32 cellular contexts compared by ENCODE assay signal in the genomic region with DNA sequence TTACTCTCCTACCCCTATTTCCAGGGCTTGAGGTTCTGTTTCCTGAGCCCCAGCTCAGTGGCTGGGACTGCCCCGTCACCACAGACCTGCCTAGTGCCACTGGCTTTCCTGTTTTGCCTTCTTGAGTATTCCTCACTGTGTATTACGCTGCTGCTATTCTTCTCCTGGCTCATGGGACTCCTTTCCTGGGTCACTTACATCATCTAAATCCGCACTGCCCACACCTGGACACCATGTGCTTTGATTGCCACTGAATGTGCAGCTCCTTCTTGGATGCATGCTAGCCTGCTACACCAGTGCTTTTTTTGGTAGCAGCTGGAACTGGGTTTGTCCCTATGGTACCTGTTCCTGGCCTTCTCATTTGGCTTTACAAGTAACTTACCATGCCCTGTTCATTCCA.
"Had no signal": no experiment of that assay in that cellular context is flagged by ENCODE, and none has a peak within 500 bp of the region (broad histone marks: within the 10 kb centered on the region; RNA-seq: fewer than 3 reads in every experiment).

No MANE protein-coding gene starts in this region.

- H3K36me3 ChIP-seq: brain microvascular endothelial cell, breast epithelium, cardiac muscle cell had no signal

- H3K4me1 ChIP-seq: breast epithelium had no signal

- H3K4me3 ChIP-seq: body of pancreas, breast epithelium, cardiac muscle cell had no signal

- FAIRE-seq: astrocyte, TTC549 had no signal

- H3K27me3 ChIP-seq: body of pancreas, brain microvascular endothelial cell, breast epithelium, cardiac muscle cell had no signal

- DNase-seq: activated B cell treated with CpG ODN at 0.5 μM for 24 hours; activated CD4-positive, alpha-beta memory T cell treated with anti-CD3 and anti-CD28 coated beads, Interleukin-2, amount 10 ng/mL, durations not matched to agents 7 days and 5 days; activated CD4-positive, alpha-beta T cell treated with anti-CD3 and anti-CD28 coated beads for 4 hours; activated CD4-positive, alpha-beta T cell treated with anti-CD3 and anti-CD28 coated beads, Interleukin-2, amount 10 ng/mL, durations not matched to agents 24 days and 14 days; activated CD4-positive, alpha-beta T cell treated with anti-CD3 and anti-CD28 coated beads, Interleukin-2, amount 50 U/mL, for 48 hours; activated CD4-positive, CD25-positive, alpha-beta regulatory T cell treated with anti-CD3 and anti-CD28 coated beads, Interleukin-2, amount 50 U/mL, for 72 hours; activated CD8-positive, alpha-beta memory T cell treated with anti-CD3 and anti-CD28 coated beads for 24 hours; activated CD8-positive, alpha-beta memory T cell treated with anti-CD3 and anti-CD28 coated beads, Interleukin-2, amount 10 ng/mL, durations not matched to agents 7 days and 5 days; activated CD8-positive, alpha-beta memory T cell treated with anti-CD3 and anti-CD28 coated beads, Interleukin-2, amount 50 U/mL, for 48 hours; activated CD8-positive, alpha-beta T cell treated with anti-CD3 and anti-CD28 coated beads, Interleukin-2, amount 10 ng/mL, durations not matched to agents 7 days and 5 days; activated effector memory CD4-positive, alpha-beta T cell treated with Interleukin-2 at 50 U/mL for 16 hours; activated gamma-delta T cell; activated naive CD4-positive, alpha-beta T cell treated with anti-CD3 and anti-CD28 coated beads, Interleukin-2, amount 10 ng/mL, durations not matched to agents 7 days and 5 days; activated naive CD4-positive, alpha-beta T cell treated with Interleukin-2 at 50 U/mL for 16 hours; activated naive CD8-positive, alpha-beta T cell treated with anti-CD3 and anti-CD28 coated beads, Interleukin-2, amount 10 ng/mL, durations not matched to agents 7 days and 5 days; activated naive CD8-positive, alpha-beta T cell treated with anti-CD3 and anti-CD28 coated beads, Interleukin-2, amount 50 U/mL, for 24 hours; activated T-cell treated with anti-CD3 and anti-CD28 coated beads, Interleukin-2, amount 50 U/mL, for 24 hours; activated T-cell treated with anti-CD3 and anti-CD28 coated beads, Interleukin-2, amount 50 U/mL, for 48 hours; amygdala; anterior cingulate cortex; body of pancreas; brain microvascular endothelial cell; caudate nucleus; cerebellar nuclear complex; T-helper 1 cell; T-helper 2 cell; T-helper 9 cell had no signal

- ATAC-seq: activated CD8-positive, alpha-beta memory T cell treated with anti-CD3 and anti-CD28 coated beads, Interleukin-2, amount 10 ng/mL, durations not matched to agents 7 days and 5 days; activated CD8-positive, alpha-beta T cell treated with anti-CD3 and anti-CD28 coated beads, Interleukin-2, amount 10 ng/mL, durations not matched to agents 7 days and 5 days; activated naive CD8-positive, alpha-beta T cell treated with anti-CD3 and anti-CD28 coated beads, Interleukin-2, amount 50 U/mL, for 24 hours; body of pancreas had no signal

- H3K9me3 ChIP-seq: body of pancreas, breast epithelium had no signal

- H3K27ac ChIP-seq: body of pancreas, brain microvascular endothelial cell, breast epithelium, cardiac muscle cell, VCaP had no signal
